In the genomic region with DNA sequence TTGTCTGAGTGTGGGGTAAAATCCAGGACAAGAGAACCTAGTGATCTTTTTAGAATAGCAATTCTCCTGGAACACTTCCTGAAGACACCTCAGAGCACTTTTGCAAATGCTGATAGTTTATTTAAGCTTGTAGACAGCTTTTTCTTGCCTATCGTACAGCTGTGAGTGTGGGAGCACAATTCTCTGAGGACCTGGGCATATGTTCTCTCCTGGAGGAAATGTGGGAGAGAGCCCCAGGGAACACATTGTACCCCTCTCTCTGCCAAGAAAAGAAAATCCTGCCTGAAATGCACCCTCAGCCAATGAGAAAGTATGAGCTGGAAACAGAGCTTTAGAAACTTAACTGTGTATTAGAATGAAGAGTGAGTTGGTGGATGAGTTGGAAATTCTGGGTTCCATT, we compare ENCODE assay signal across 17 cellular contexts.
DNase-seq lines count a peak whose midpoint lies in the region; ATAC-seq and TF ChIP-seq lines count a peak whose summit lies in the region.
"Had no signal": no experiment of that assay in that cellular context is flagged by ENCODE, and none has a peak within 500 bp of the region (broad histone marks: within the 10 kb centered on the region; RNA-seq: fewer than 3 reads in every experiment).

No MANE protein-coding gene starts in this region.

- H4K20me1 ChIP-seq in GM23338 (replicated peaks; ENCODE audit: insufficient read depth) (no peaks in the 10 kb centered on the region), hepatocyte (ENCODE audit: insufficient read depth, poor library complexity, severe bottlenecking) (no peaks in the 10 kb centered on the region)

- H3K27me3 ChIP-seq in GM23338 (ENCODE audit: insufficient read depth) (no peaks in the 10 kb centered on the region), ascending aorta (no peaks in the 10 kb centered on the region), hepatocyte (peaks cover 10% of the 10 kb centered on the region)
- H3K27me3 ChIP-seq: BE2C, MG63 had no signal

- H3K4me1 Mint-ChIP-seq in GM23338 (peaks cover 42% of the 10 kb centered on the region), glutamatergic neuron (ENCODE audit: low read depth, unreplicated experiment) (peaks cover 61% of the 10 kb centered on the region)
- H3K4me1 Mint-ChIP-seq in T-helper 2 cell treated with Interferon-gamma antibody and Interleukin-4, amounts not matched to agents 5 μg/mL and 100 μg/mL, for 36 hours (ENCODE audit: low read depth) = no peaks in the 10 kb centered on the region

- TF ChIP-seq CTCF in GM23338 (conservative IDR thresholded peaks at IDR 0.05; ENCODE audit: low read depth in 2 of 2) (no peak), ascending aorta (IDR thresholded peaks at IDR 0.05) (no peak), glutamatergic neuron (IDR thresholded peaks at IDR 0.05; ENCODE audit: partially characterized antibody, unreplicated experiment) (no peak), hepatocyte (IDR thresholded peaks at IDR 0.05; ENCODE audit: poor library complexity) (no peak)

- no peak overlapping the region for H3K27ac ChIP-seq in GM23338 (ENCODE audit: low read depth)
- peak overlapping the region; percentile 47 to 52 for H3K27ac ChIP-seq in ascending aorta
- H3K27ac ChIP-seq in hepatocyte = no peak overlapping the region
- H3K27ac ChIP-seq: KMS-11 had no signal

- H3F3A ChIP-seq in GM23338 (replicated peaks; ENCODE audit: low read depth) = no peaks in the 10 kb centered on the region

- H3K36me3 ChIP-seq in GM23338 (ENCODE audit: insufficient read depth) (no peaks in the 10 kb centered on the region), ascending aorta (no peaks in the 10 kb centered on the region), hepatocyte (replicated peaks; ENCODE audit: insufficient read depth, low read depth) (no peaks in the 10 kb centered on the region)
- H3K36me3 ChIP-seq: BE2C, MG63 had no signal

- peaks cover 33% of the 10 kb centered on the region for H3K4me1 ChIP-seq in GM23338 (ENCODE audit: insufficient read depth)
- H3K4me1 ChIP-seq in ascending aorta = peaks cover 9 to 14% of the 10 kb centered on the region in 2 donors
- H3K4me1 ChIP-seq in hepatocyte (ENCODE audit: insufficient read depth) = peaks cover 17% of the 10 kb centered on the region

- H3K4me3 ChIP-seq in GM23338 (no peak overlapping the region), ascending aorta (peak overlapping the region in 1 of 2 donors; percentile 8), skeletal muscle cell (ENCODE audit: low read depth, low read length) (no peak overlapping the region), hepatocyte (no peak overlapping the region)
- H3K4me3 ChIP-seq: MG63 had no signal

- H3K9me2 ChIP-seq in GM23338 (ENCODE audit: insufficient read depth) = 0 out of 2 replicates have a peak, but pooled peaks cover 4% of the 10 kb centered on the region
- no peaks in the 10 kb centered on the region for H3K9me2 ChIP-seq in hepatocyte (replicated peaks; ENCODE audit: insufficient read depth)

- H2AFZ ChIP-seq in GM23338 (peak overlapping the region; percentile 58), hepatocyte (no peak overlapping the region)

- H3K79me2 ChIP-seq in GM23338 (replicated peaks; ENCODE audit: insufficient read depth) = no peaks in the 10 kb centered on the region
- no peaks in the 10 kb centered on the region for H3K79me2 ChIP-seq in hepatocyte

- H3K9me3 Mint-ChIP-seq in GM23338 = no peaks in the 10 kb centered on the region; the same call in 2 of the 3 replicates
- peaks cover 8% of the 10 kb centered on the region for H3K9me3 Mint-ChIP-seq in glutamatergic neuron (ENCODE audit: unreplicated experiment)
- H3K9me3 Mint-ChIP-seq in T-helper 2 cell treated with Interferon-gamma antibody and Interleukin-4, amounts not matched to agents 5 μg/mL and 100 μg/mL, for 36 hours = peaks cover 4% of the 10 kb centered on the region
- H3K9me3 Mint-ChIP-seq: CD8-positive, alpha-beta T cell had no signal

- no peak overlapping the region for H3K4me2 ChIP-seq in GM23338
- H3K4me2 ChIP-seq in hepatocyte = no peak overlapping the region
- H3K4me2 ChIP-seq: KMS-11 had no signal

- H3K36me3 Mint-ChIP-seq in GM23338 (ENCODE audit: low read depth) (no peaks in the 10 kb centered on the region), glutamatergic neuron (ENCODE audit: unreplicated experiment) (no peaks in the 10 kb centered on the region)
- H3K36me3 Mint-ChIP-seq in T-helper 2 cell treated with Interferon-gamma antibody and Interleukin-4, amounts not matched to agents 5 μg/mL and 100 μg/mL, for 36 hours (ENCODE audit: low read depth) = no peaks in the 10 kb centered on the region
- H3K36me3 Mint-ChIP-seq: CD8-positive, alpha-beta T cell had no signal

- intact Hi-C loops in ascending aorta (cut with DNase I) = no loop called here

- H3K27ac Mint-ChIP-seq in GM23338 (no peak overlapping the region), glutamatergic neuron (ENCODE audit: unreplicated experiment) (peak overlapping the region; percentile 85)
- no peak overlapping the region for H3K27ac Mint-ChIP-seq in T-helper 2 cell treated with Interferon-gamma antibody and Interleukin-4, amounts not matched to agents 5 μg/mL and 100 μg/mL, for 36 hours
- H3K27ac Mint-ChIP-seq: CD8-positive, alpha-beta T cell had no signal

- H3K4me3 Mint-ChIP-seq in GM23338 (no peak overlapping the region), glutamatergic neuron (ENCODE audit: unreplicated experiment) (peak overlapping the region; percentile 39)
- H3K4me3 Mint-ChIP-seq in T-helper 2 cell treated with Interferon-gamma antibody and Interleukin-4, amounts not matched to agents 5 μg/mL and 100 μg/mL, for 36 hours = no peak overlapping the region
- H3K4me3 Mint-ChIP-seq: CD8-positive, alpha-beta T cell had no signal

- H3K9me3 ChIP-seq in ascending aorta (no peaks in the 10 kb centered on the region), hepatocyte (ENCODE audit: low read depth) (no peaks in the 10 kb centered on the region)
- H3K9me3 ChIP-seq: BE2C, MG63 had no signal

- ATAC-seq in GM23338 (no peak), HG03039 (IDR thresholded peaks at IDR 0.05; ENCODE audit: unreplicated experiment) (no peak)
- ATAC-seq: CD8-positive, alpha-beta T cell; Panc1 had no signal

- WGBS in hepatocyte (ENCODE audit: low lambda C conversion rate, missing lambda C conversion rate) = 67% methylated on average over 1 of the region's 1 CpG

- H3K27me3 Mint-ChIP-seq in GM23338 (ENCODE audit: insufficient read depth, low read depth, poor library complexity) (peaks cover 7% of the 10 kb centered on the region), glutamatergic neuron (ENCODE audit: unreplicated experiment) (peaks cover 5% of the 10 kb centered on the region)
- H3K27me3 Mint-ChIP-seq in T-helper 2 cell treated with Interferon-gamma antibody and Interleukin-4, amounts not matched to agents 5 μg/mL and 100 μg/mL, for 36 hours (ENCODE audit: low read depth) = no peaks in the 10 kb centered on the region

- no peak for DNase-seq in GM23338 (ENCODE audit: low spot score)
- no peak for DNase-seq in ascending aorta (ENCODE audit: low spot score in 2 of 2)
- DNase-seq in glutamatergic neuron = no peak
- peak; percentile 93 for DNase-seq in skeletal muscle cell (ENCODE audit: low read depth)
- no peak for DNase-seq in T-helper 2 cell treated with Interferon-gamma antibody and Interleukin-4, amounts not matched to agents 5 μg/mL and 100 μg/mL, for 36 hours (ENCODE audit: low spot score)
- no peak for DNase-seq in hepatocyte (ENCODE audit: low spot score)
- no peak for DNase-seq in islet precursor cell
- DNase-seq: BE2C; CD8-positive, alpha-beta T cell; NCI-H1105; NCI-H187; NCI-H774; SHP77 treated with DMSO at 0.1 percent for 48 hours had no signal

TF ChIP-seq in GM23338, 12 proteins besides CTCF, POLR2A, EP300 and RAD21 (continues in another document):
- TF ChIP-seq STAT1 (IDR thresholded peaks at IDR 0.05; ENCODE audit: unreplicated experiment) (no peak), ZNF331 (CRISPR knock-in tag; IDR thresholded peaks at IDR 0.05; ENCODE audit: low read depth) (no peak)

Comparison
In these comparisons a context has a peak if more than half of its experiments do, and no peak if none do; other contexts are left out.
1. H3K27ac ChIP-seq: peak in ascending aorta (2 of 2); none in GM23338 (single experiment) and hepatocyte (single experiment).